ENCODE assay signal across 21 cellular contexts in the genomic region with DNA sequence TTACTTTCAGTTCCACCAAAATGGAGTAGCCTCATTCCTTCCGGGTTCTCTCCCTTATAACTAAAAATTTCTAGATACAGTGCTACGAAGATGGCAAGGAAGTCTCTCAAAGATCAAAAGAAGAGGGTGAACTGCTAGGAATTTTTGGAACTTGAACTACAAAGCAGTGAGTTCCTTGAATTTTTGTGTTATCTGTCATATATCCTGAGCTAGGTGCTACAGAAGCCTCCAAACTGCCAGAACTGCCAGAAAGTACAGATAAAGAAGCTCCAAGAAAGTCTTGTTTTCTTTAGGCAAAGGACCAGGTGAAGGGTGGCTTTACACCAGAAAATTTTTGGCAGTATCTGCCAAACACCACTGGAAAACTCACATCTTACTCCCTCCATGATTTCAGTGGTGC.
"Had no signal": no experiment of that assay in that cellular context is flagged by ENCODE, and none has a peak within 500 bp of the region (broad histone marks: within the 10 kb centered on the region; RNA-seq: fewer than 3 reads in every experiment).

No MANE protein-coding gene starts in this region.

- H3K27me3 ChIP-seq: esophagus squamous epithelium, pancreas, sigmoid colon, tibial artery, upper lobe of right lung, vagina had no signal

- H3K9me3 ChIP-seq: esophagus squamous epithelium, pancreas, sigmoid colon, tibial artery, upper lobe of right lung, vagina had no signal

- H3K4me3 ChIP-seq: esophagus squamous epithelium, pancreas, sigmoid colon, skin epidermis, tibial artery, upper lobe of right lung, vagina had no signal

- ATAC-seq: effector memory CD8-positive, alpha-beta T cell; pancreas; stimulated activated effector memory CD8-positive, alpha-beta T cell treated with anti-CD3 and anti-CD28 coated beads, Interleukin-12 subunit alpha, Interleukin-12 subunit beta, amount 100 ng/mL, for 72 hours; upper lobe of right lung had no signal

- H3K27me3 Mint-ChIP-seq: dendritic cell treated with granulocyte-macrophage colony-stimulating factor and Interleukin-4, amounts not matched to agents 40 ng/mL and 50 ng/mL, for 4 days; effector memory CD8-positive, alpha-beta T cell; stimulated activated naive CD8-positive, alpha-beta T cell treated with anti-CD3 and anti-CD28 coated beads, Interleukin-15, Interleukin-2, amounts not matched to agents 100 ng/mL and 50 ng/mL, for 24 hours had no signal

- H3K36me3 Mint-ChIP-seq: naive B cell; stimulated activated effector memory CD8-positive, alpha-beta T cell treated with anti-CD3 and anti-CD28 coated beads, Interleukin-12 subunit alpha, Interleukin-12 subunit beta, amount 100 ng/mL, for 72 hours had no signal

- H3K9me3 Mint-ChIP-seq: naive B cell; stimulated activated naive CD8-positive, alpha-beta T cell treated with anti-CD3 and anti-CD28 coated beads, Interleukin-15, Interleukin-2, amounts not matched to agents 100 ng/mL and 50 ng/mL, for 24 hours had no signal

- H3K36me3 ChIP-seq: esophagus squamous epithelium, pancreas, sigmoid colon, tibial artery, upper lobe of right lung, vagina had no signal

- H3K27ac Mint-ChIP-seq: dendritic cell treated with granulocyte-macrophage colony-stimulating factor and Interleukin-4, amounts not matched to agents 40 ng/mL and 50 ng/mL, for 4 days; effector memory CD8-positive, alpha-beta T cell; naive B cell; nephron; stimulated activated effector memory CD8-positive, alpha-beta T cell treated with anti-CD3 and anti-CD28 coated beads, Interleukin-12 subunit alpha, Interleukin-12 subunit beta, amount 100 ng/mL, for 72 hours; stimulated activated naive CD8-positive, alpha-beta T cell treated with anti-CD3 and anti-CD28 coated beads, Interleukin-15, Interleukin-2, amounts not matched to agents 100 ng/mL and 50 ng/mL, for 24 hours had no signal

- H3K4me1 ChIP-seq: esophagus squamous epithelium, pancreas, sigmoid colon, tibial artery, upper lobe of right lung, vagina had no signal

- DNase-seq: cerebellar nuclear complex; effector memory CD8-positive, alpha-beta T cell; esophagus squamous epithelium; foreskin melanocyte; hippocampal formation; kidney glomerular epithelial cell; midbrain; naive B cell; occipital lobe; pancreas; sigmoid colon; stimulated activated CD4-positive, alpha-beta T cell treated with anti-CD3 and anti-CD28 coated beads, Interleukin-12 subunit alpha, Interleukin-12 subunit beta, amount 100 ng/mL, for 4 hours; stimulated activated CD4-positive, alpha-beta T cell treated with anti-CD3 and anti-CD28 coated beads, Interleukin-2, amount 100 ng/mL, for 48 hours; tibial artery; upper lobe of right lung had no signal

- H3K4me1 Mint-ChIP-seq: naive B cell; nephron; stimulated activated effector memory CD8-positive, alpha-beta T cell treated with anti-CD3 and anti-CD28 coated beads, Interleukin-12 subunit alpha, Interleukin-12 subunit beta, amount 100 ng/mL, for 72 hours had no signal

- H3K27ac ChIP-seq: esophagus squamous epithelium, pancreas, sigmoid colon, skin epidermis, tibial artery, upper lobe of right lung, vagina had no signal

- H3K4me3 Mint-ChIP-seq: dendritic cell treated with granulocyte-macrophage colony-stimulating factor and Interleukin-4, amounts not matched to agents 40 ng/mL and 50 ng/mL, for 4 days; effector memory CD8-positive, alpha-beta T cell; naive B cell; nephron; stimulated activated effector memory CD8-positive, alpha-beta T cell treated with anti-CD3 and anti-CD28 coated beads, Interleukin-12 subunit alpha, Interleukin-12 subunit beta, amount 100 ng/mL, for 72 hours; stimulated activated naive CD8-positive, alpha-beta T cell treated with anti-CD3 and anti-CD28 coated beads, Interleukin-15, Interleukin-2, amounts not matched to agents 100 ng/mL and 50 ng/mL, for 24 hours had no signal
